Comparison of ENCODE assay signal across 23 cellular contexts in genomic region chr14:97655169-97655948, GRCh38.
DNase-seq lines count a peak whose midpoint lies in the region; ATAC-seq and TF ChIP-seq lines count a peak whose summit lies in the region.
"Had no signal": no experiment of that assay in that cellular context is flagged by ENCODE, and none has a peak within 500 bp of the region (broad histone marks: within the 10 kb centered on the region; RNA-seq: fewer than 3 reads in every experiment).

No MANE protein-coding gene starts in this region.

- H2AK5ac ChIP-seq in mesenchymal stem cell (ENCODE audit: low read length, severe bottlenecking) = no peak overlapping the region

- no peak overlapping the region for H3K4me2 ChIP-seq in mesenchymal stem cell (ENCODE audit: low read length, poor library complexity, severe bottlenecking)

- no peak overlapping the region for H3K4ac ChIP-seq in mesenchymal stem cell (ENCODE audit: low read depth in 1 of 2, low read length in 2 of 2)

- no peaks in the 10 kb centered on the region for H3K9me3 ChIP-seq in CD4-positive, CD25-positive, alpha-beta regulatory T cell (ENCODE audit: control insufficient read depth in 2 of 2, low read length in 2 of 2)
- H3K9me3 ChIP-seq in HUES6 (ENCODE audit: control insufficient read depth, insufficient read depth, low read depth, low read length) = no peaks in the 10 kb centered on the region
- H3K9me3 ChIP-seq in endodermal cell (ENCODE audit: control insufficient read depth, low read length) = no peaks in the 10 kb centered on the region
- no peaks in the 10 kb centered on the region for H3K9me3 ChIP-seq in mesenchymal stem cell (ENCODE audit: control insufficient read depth, low read length)
- H3K9me3 ChIP-seq: body of pancreas, upper lobe of left lung had no signal

- ATAC-seq in CD4-positive, CD25-positive, alpha-beta regulatory T cell (ENCODE audit: low read depth in 2 of 2) = peak in 1 of 2 donors; percentile 31
- no peak for ATAC-seq in HG02759 (IDR thresholded peaks at IDR 0.05; ENCODE audit: unreplicated experiment)
- ATAC-seq in HG03571 (IDR thresholded peaks at IDR 0.05; ENCODE audit: unreplicated experiment) = no peak
- ATAC-seq: activated naive CD4-positive, alpha-beta T cell treated with anti-CD3 and anti-CD28 coated beads, Interleukin-2, amount 50 U/mL, for 72 hours; activated T-cell treated with anti-CD3 and anti-CD28 coated beads, Interleukin-2, amount 50 U/mL, for 4 hours; body of pancreas; T-helper 17 cell had no signal

- peaks cover 4% of the 10 kb centered on the region for H3K36me3 Mint-ChIP-seq in CD4-positive, CD25-positive, alpha-beta regulatory T cell
- H3K36me3 Mint-ChIP-seq in endodermal cell (ENCODE audit: low read depth) (no peaks in the 10 kb centered on the region), mesothelial cell of epicardium (no peaks in the 10 kb centered on the region)
- H3K36me3 Mint-ChIP-seq: activated CD4-positive, alpha-beta memory T cell treated with anti-CD3 and anti-CD28 coated beads for 36 hours; activated naive CD4-positive, alpha-beta T cell treated with anti-CD3 and anti-CD28 coated beads, Interleukin-2, amount 50 U/mL, for 72 hours had no signal

- peak overlapping the region in 2 of 3 donors; percentile 18 to 49 for H3K27ac Mint-ChIP-seq in CD4-positive, CD25-positive, alpha-beta regulatory T cell
- H3K27ac Mint-ChIP-seq in endodermal cell (no peak overlapping the region), mesothelial cell of epicardium (no peak overlapping the region)
- H3K27ac Mint-ChIP-seq: activated CD4-positive, alpha-beta memory T cell treated with anti-CD3 and anti-CD28 coated beads for 36 hours; activated naive CD4-positive, alpha-beta T cell treated with anti-CD3 and anti-CD28 coated beads, Interleukin-2, amount 50 U/mL, for 72 hours; T-helper 17 cell had no signal

- no peak overlapping the region for H4K91ac ChIP-seq in mesenchymal stem cell (ENCODE audit: low read length)

- no peak overlapping the region for H2BK120ac ChIP-seq in mesenchymal stem cell (ENCODE audit: low read depth, low read length)

- H3K79me1 ChIP-seq in mesenchymal stem cell (replicated peaks; ENCODE audit: low read length, poor library complexity, severe bottlenecking) = no peaks in the 10 kb centered on the region

- no peaks in the 10 kb centered on the region for H3K27me3 ChIP-seq in CD4-positive, CD25-positive, alpha-beta regulatory T cell (ENCODE audit: control insufficient read depth, insufficient read depth, low read length)
- no peaks in the 10 kb centered on the region for H3K27me3 ChIP-seq in HUES6 (ENCODE audit: control insufficient read depth, insufficient read depth, low read length)
- no peaks in the 10 kb centered on the region for H3K27me3 ChIP-seq in endodermal cell (ENCODE audit: control insufficient read depth, insufficient read depth, low read length, poor library complexity, severe bottlenecking)
- no peaks in the 10 kb centered on the region for H3K27me3 ChIP-seq in mesenchymal stem cell (ENCODE audit: control insufficient read depth in 1 of 2, insufficient read depth in 1 of 2, low read length in 2 of 2)
- H3K27me3 ChIP-seq: body of pancreas, upper lobe of left lung had no signal

- no peak overlapping the region for H3K18ac ChIP-seq in mesenchymal stem cell (ENCODE audit: low read depth in 1 of 2, low read length in 2 of 2)

- H3K4me3 Mint-ChIP-seq in CD4-positive, CD25-positive, alpha-beta regulatory T cell = no peak overlapping the region
- no peak overlapping the region for H3K4me3 Mint-ChIP-seq in endodermal cell
- no peak overlapping the region for H3K4me3 Mint-ChIP-seq in mesothelial cell of epicardium
- H3K4me3 Mint-ChIP-seq: activated CD4-positive, alpha-beta memory T cell treated with anti-CD3 and anti-CD28 coated beads for 36 hours; activated T-cell treated with anti-CD3 and anti-CD28 coated beads, Interleukin-2, amount 50 U/mL, for 4 hours; T-helper 17 cell had no signal

- H3K27me3 Mint-ChIP-seq in CD4-positive, CD25-positive, alpha-beta regulatory T cell = peaks cover 4% of the 10 kb centered on the region
- H3K27me3 Mint-ChIP-seq in endodermal cell (ENCODE audit: insufficient read depth) (no peaks in the 10 kb centered on the region), mesothelial cell of epicardium (ENCODE audit: low read depth) (no peaks in the 10 kb centered on the region)
- H3K27me3 Mint-ChIP-seq: activated CD4-positive, alpha-beta memory T cell treated with anti-CD3 and anti-CD28 coated beads for 36 hours; T-helper 17 cell had no signal

- no peak overlapping the region for H2BK12ac ChIP-seq in mesenchymal stem cell (ENCODE audit: low read length in 2 of 2)

- H3K36me3 ChIP-seq in CD4-positive, CD25-positive, alpha-beta regulatory T cell (ENCODE audit: control insufficient read depth, insufficient read depth, low read length) = no peaks in the 10 kb centered on the region
- H3K36me3 ChIP-seq in HUES6 (ENCODE audit: control insufficient read depth, insufficient read depth, low read length) (no peaks in the 10 kb centered on the region), endodermal cell (ENCODE audit: control insufficient read depth, insufficient read depth, low read length) (no peaks in the 10 kb centered on the region), mesenchymal stem cell (ENCODE audit: control insufficient read depth in 1 of 2, insufficient read depth in 2 of 2, low read depth in 1 of 2, low read length in 2 of 2) (no peaks in the 10 kb centered on the region)
- H3K36me3 ChIP-seq: upper lobe of left lung, WERI-Rb-1 had no signal

- H3K9ac ChIP-seq in HUES6 (ENCODE audit: low read length) (no peak overlapping the region), endodermal cell (ENCODE audit: extremely low read depth, low read length, poor library complexity, severe bottlenecking) (no peak overlapping the region), mesenchymal stem cell (ENCODE audit: low read length) (peak overlapping the region; percentile 2)

- no peaks in the 10 kb centered on the region for H3K4me1 ChIP-seq in CD4-positive, CD25-positive, alpha-beta regulatory T cell (ENCODE audit: control insufficient read depth, insufficient read depth, low read length, poor library complexity, severe bottlenecking)
- H3K4me1 ChIP-seq in HUES6 (ENCODE audit: control insufficient read depth, insufficient read depth, low read length) = peaks cover 25% of the 10 kb centered on the region
- peaks cover 4% of the 10 kb centered on the region for H3K4me1 ChIP-seq in endodermal cell (ENCODE audit: control insufficient read depth, insufficient read depth, low read length)
- no peaks in the 10 kb centered on the region for H3K4me1 ChIP-seq in mesenchymal stem cell (ENCODE audit: control insufficient read depth, insufficient read depth, low read depth, low read length)
- H3K4me1 ChIP-seq: body of pancreas, upper lobe of left lung had no signal

- H3K4me3 ChIP-seq in CD4-positive, CD25-positive, alpha-beta regulatory T cell (ENCODE audit: low read depth, low read length) = no peak overlapping the region
- peak overlapping the region; percentile 20; the same call in 1 of the 2 replicates for H3K4me3 ChIP-seq in HUES6 (ENCODE audit: low read depth, low read length)
- H3K4me3 ChIP-seq in endodermal cell (ENCODE audit: low read length) = no peak overlapping the region
- no peak overlapping the region for H3K4me3 ChIP-seq in mesenchymal stem cell (ENCODE audit: insufficient read depth in 1 of 2, low read depth in 1 of 2, low read length in 2 of 2)
- H3K4me3 ChIP-seq: body of pancreas, dorsolateral prefrontal cortex, upper lobe of left lung had no signal

- no peak overlapping the region for H2BK5ac ChIP-seq in mesenchymal stem cell (ENCODE audit: low read depth, low read length, poor library complexity, severe bottlenecking)

- H3K14ac ChIP-seq in mesenchymal stem cell (ENCODE audit: low read length in 2 of 2) = no peak overlapping the region

- no peak for DNase-seq in CD4-positive, CD25-positive, alpha-beta regulatory T cell
- DNase-seq in endodermal cell (no peak), mesenchymal stem cell (no peak), mesothelial cell of epicardium (ENCODE audit: low spot score in 2 of 2, unreplicated experiment in 2 of 2) (no peak), nucleus accumbens (lab: John Stamatoyannopoulos, UW) (no peak)
- DNase-seq: activated CD4-positive, alpha-beta memory T cell treated with anti-CD3 and anti-CD28 coated beads for 36 hours; activated T-cell treated with anti-CD3 and anti-CD28 coated beads, Interleukin-2, amount 50 U/mL, for 4 hours; body of pancreas; dorsolateral prefrontal cortex; erythroblast; IMR-90; kidney glomerular epithelial cell; MM.1S; NCI-H1694 treated with DMSO at 0.1 percent for 48 hours; NCI-H345; SIG-M5; T-helper 17 cell; upper lobe of left lung; WERI-Rb-1 had no signal

- H2AFZ ChIP-seq in mesenchymal stem cell (ENCODE audit: low read depth, low read length) = no peak overlapping the region

- H2BK15ac ChIP-seq in mesenchymal stem cell (ENCODE audit: low read depth, poor library complexity, severe bottlenecking) = no peak overlapping the region

- H3K4me1 Mint-ChIP-seq in CD4-positive, CD25-positive, alpha-beta regulatory T cell = peaks cover 0 to 14% (median 6%) of the 10 kb centered on the region in 4 donors
- peaks cover 56% of the 10 kb centered on the region for H3K4me1 Mint-ChIP-seq in endodermal cell
- H3K4me1 Mint-ChIP-seq in mesothelial cell of epicardium = peaks cover 8% of the 10 kb centered on the region

- no peak overlapping the region for H4K8ac ChIP-seq in mesenchymal stem cell (ENCODE audit: low read length)

- H3K27ac ChIP-seq in CD4-positive, CD25-positive, alpha-beta regulatory T cell (ENCODE audit: insufficient read depth, low read length, poor library complexity, severe bottlenecking) = no peak overlapping the region
- H3K27ac ChIP-seq in HUES6 (ENCODE audit: low read depth, low read length) (no peak overlapping the region), endodermal cell (ENCODE audit: low read depth, low read length) (no peak overlapping the region), mesenchymal stem cell (ENCODE audit: low read length, poor library complexity, severe bottlenecking) (no peak overlapping the region)
- H3K27ac ChIP-seq: body of pancreas, dorsolateral prefrontal cortex, upper lobe of left lung, WERI-Rb-1 had no signal

- no peaks in the 10 kb centered on the region for H3K9me3 Mint-ChIP-seq in CD4-positive, CD25-positive, alpha-beta regulatory T cell
- H3K9me3 Mint-ChIP-seq in endodermal cell = no peaks in the 10 kb centered on the region
- H3K9me3 Mint-ChIP-seq in mesothelial cell of epicardium = no peaks in the 10 kb centered on the region
- H3K9me3 Mint-ChIP-seq: activated CD4-positive, alpha-beta memory T cell treated with anti-CD3 and anti-CD28 coated beads for 36 hours; activated naive CD4-positive, alpha-beta T cell treated with anti-CD3 and anti-CD28 coated beads, Interleukin-2, amount 50 U/mL, for 72 hours; activated T-cell treated with anti-CD3 and anti-CD28 coated beads, Interleukin-2, amount 50 U/mL, for 4 hours had no signal

- H3K23ac ChIP-seq in mesenchymal stem cell (ENCODE audit: low read length in 2 of 2) = no peak overlapping the region

- 54% methylated on average over 5 of the region's 5 CpGs for WGBS in endodermal cell (ENCODE audit: insufficient coverage in 1 of 2, insufficient read length in 1 of 2), 2 experiments
- WGBS in mesenchymal stem cell = 35% methylated on average over 5 of the region's 5 CpGs

- TF ChIP-seq CTCF in endodermal cell (conservative IDR thresholded peaks at IDR 0.05) (peak; percentile 40), mesothelial cell of epicardium (IDR thresholded peaks at IDR 0.05; ENCODE audit: unreplicated experiment) (no peak)

Comparison
In these comparisons a context has a peak if more than half of its experiments do, and no peak if none do; other contexts are left out.
1. H3K27ac Mint-ChIP-seq: peak in CD4-positive, CD25-positive, alpha-beta regulatory T cell (2 of 3); none in endodermal cell (single experiment) and mesothelial cell of epicardium (single experiment).